8 cellular contexts compared by ENCODE assay signal in genomic region chrX:68571292-68572256, GRCh38.
A peak's percentile ranks its signal among the peaks of the same experiment; 100 is the strongest.
DNase-seq lines count a peak whose midpoint lies in the region; ATAC-seq and TF ChIP-seq lines count a peak whose summit lies in the region.

No MANE protein-coding gene starts in this region.

- no peak overlapping the region for H3K27ac Mint-ChIP-seq in T-helper 2 cell treated with Interferon-gamma antibody and Interleukin-4, amounts not matched to agents 5 μg/mL and 100 μg/mL, for 36 hours

- peaks cover 5% of the 10 kb centered on the region for H3K9me3 Mint-ChIP-seq in T-helper 2 cell treated with Interferon-gamma antibody and Interleukin-4, amounts not matched to agents 5 μg/mL and 100 μg/mL, for 36 hours

- CTCF ChIA-PET in AG04450 (lab: Charles Lee), result no interaction called here

- no peak for TF ChIP-seq POLR2A in esophagus muscularis mucosa (IDR thresholded peaks at IDR 0.05; ENCODE audit: low read depth)

- H3K4me1 Mint-ChIP-seq in T-helper 2 cell treated with Interferon-gamma antibody and Interleukin-4, amounts not matched to agents 5 μg/mL and 100 μg/mL, for 36 hours (ENCODE audit: low read depth), result peaks cover 8% of the 10 kb centered on the region

- no peaks in the 10 kb centered on the region for H3K4me1 ChIP-seq in esophagus muscularis mucosa

- ATAC-seq in GM19023 (IDR thresholded peaks at IDR 0.05; ENCODE audit: unreplicated experiment) (peak; percentile 90), HG03097 (IDR thresholded peaks at IDR 0.05; ENCODE audit: low FRiP score, unreplicated experiment) (peak; percentile 79)

- H3K36me3 Mint-ChIP-seq in T-helper 2 cell treated with Interferon-gamma antibody and Interleukin-4, amounts not matched to agents 5 μg/mL and 100 μg/mL, for 36 hours (ENCODE audit: low read depth), result no peaks in the 10 kb centered on the region

- H3K27ac ChIP-seq in AG04450 (ENCODE audit: low read depth, low read length), result peak overlapping the region; percentile 21
- no peak overlapping the region for H3K27ac ChIP-seq in esophagus muscularis mucosa (replicated peaks in 1 of 4)

- no peak for TF ChIP-seq CTCF in AG04450 (IDR thresholded peaks at IDR 0.05; ENCODE audit: low read depth, low read length)
- TF ChIP-seq CTCF in esophagus muscularis mucosa (IDR thresholded peaks at IDR 0.05), result no peak

- H3K27me3 ChIP-seq in AG04450 (ENCODE audit: control insufficient read depth, insufficient read depth, low read length) (no peaks in the 10 kb centered on the region), esophagus muscularis mucosa (no peaks in the 10 kb centered on the region)

- POLR2A ChIA-PET in AG04450 (lab: Yijun Ruan, JAX), result no interaction called here

- H3K9me3 ChIP-seq in AG04450 (ENCODE audit: control insufficient read depth, insufficient read depth, low read length), result no peaks in the 10 kb centered on the region
- no peaks in the 10 kb centered on the region for H3K9me3 ChIP-seq in esophagus muscularis mucosa

- DNase-seq in AG04450 (ENCODE audit: low read depth, low spot score), result peak; percentile 6
- DNase-seq in T-helper 2 cell treated with Interferon-gamma antibody and Interleukin-4, amounts not matched to agents 5 μg/mL and 100 μg/mL, for 36 hours (ENCODE audit: low spot score), result peak; percentile 21
- peak; percentile 77 for DNase-seq in myocyte (ENCODE audit: low read depth)
- no peak for DNase-seq in SKM-1 treated with dmso at 0.1 percent for 144 hours (lab: John Stamatoyannopoulos, UW; ENCODE audit: unreplicated experiment)
- no peak for DNase-seq in KG1 (lab: John Stamatoyannopoulos, UW)
- no peak for DNase-seq in esophagus muscularis mucosa (ENCODE audit: extremely low spot score)

- no peak overlapping the region for H3K4me3 Mint-ChIP-seq in T-helper 2 cell treated with Interferon-gamma antibody and Interleukin-4, amounts not matched to agents 5 μg/mL and 100 μg/mL, for 36 hours

- no peak for TF ChIP-seq EP300 in esophagus muscularis mucosa (IDR thresholded peaks at IDR 0.05)

- no peaks in the 10 kb centered on the region for H3K27me3 Mint-ChIP-seq in T-helper 2 cell treated with Interferon-gamma antibody and Interleukin-4, amounts not matched to agents 5 μg/mL and 100 μg/mL, for 36 hours (ENCODE audit: low read depth)

- H3K4me3 ChIP-seq in AG04450 (ENCODE audit: low read depth, low read length) (no peak overlapping the region), esophagus muscularis mucosa (no peak overlapping the region)

- intact Hi-C loops in esophagus muscularis mucosa (cut with DNase I), result no loop called here

- WGBS in esophagus muscularis mucosa, result 72% methylated on average over 5 of the region's 5 CpGs

- no peaks in the 10 kb centered on the region for H3K36me3 ChIP-seq in esophagus muscularis mucosa

Comparison
In these comparisons a context has a peak if more than half of its experiments do, and no peak if none do; other contexts are left out.
1. DNase-seq: peak in AG04450 (single experiment), T-helper 2 cell treated with Interferon-gamma antibody and Interleukin-4, amounts not matched to agents 5 μg/mL and 100 μg/mL, for 36 hours (single experiment) and myocyte (single experiment); none in SKM-1 treated with dmso at 0.1 percent for 144 hours (single experiment), KG1 (single experiment) and esophagus muscularis mucosa (single experiment).